ENCODE assay signal across 9 cellular contexts in genomic region chr1:247407180-247407616, GRCh38. TPM values are rescaled to one million over a fixed set of nuclear protein-coding genes. Genes with fewer than 3 reads are reported as not detected.
A peak's percentile ranks its signal among the peaks of the same experiment; 100 is the strongest.
DNase-seq lines count a peak whose midpoint lies in the region; ATAC-seq and TF ChIP-seq lines count a peak whose summit lies in the region.
"Had no signal": no experiment of that assay in that cellular context is flagged by ENCODE, and none has a peak within 500 bp of the region (broad histone marks: within the 10 kb centered on the region; RNA-seq: fewer than 3 reads in every experiment).

No MANE protein-coding gene starts in this region.

- no peak overlapping the region for H3K9ac ChIP-seq in smooth muscle cell (ENCODE audit: low read depth)

- intact Hi-C loops in CD14-positive monocyte (cut with micrococcal nuclease) (loop anchor here in 1 of 2 donors (5.0 kb wide), 1 partner anchor 40 kb away; no protein-coding TSS in a partner anchor), left colon (cut with DNase I, micrococcal nuclease) (no loop called here)

- H3K27ac Mint-ChIP-seq in CD14-positive monocyte (peak overlapping the region; percentile 98 to 100 (median 99)), WTC11 (no peak overlapping the region)
- no peak overlapping the region for H3K27ac Mint-ChIP-seq in stimulated activated naive CD8-positive, alpha-beta T cell treated with anti-CD3 and anti-CD28 coated beads, Interleukin-15, amount 100 ng/mL, for 72 hours

- H3K4me3 Mint-ChIP-seq in CD14-positive monocyte, result peak overlapping the region; percentile 60 to 67
- H3K4me3 Mint-ChIP-seq in stimulated activated naive CD8-positive, alpha-beta T cell treated with anti-CD3 and anti-CD28 coated beads, Interleukin-15, amount 100 ng/mL, for 72 hours, result peak overlapping the region; percentile 61 to 69
- no peak overlapping the region for H3K4me3 Mint-ChIP-seq in WTC11

- H3K36me3 Mint-ChIP-seq in CD14-positive monocyte (peaks cover 0 to 1% of the 10 kb centered on the region in 2 donors), WTC11 (no peaks in the 10 kb centered on the region)

- H3K27me3 Mint-ChIP-seq in CD14-positive monocyte (ENCODE audit: low read depth in 3 of 3) (peaks cover 0 to 2% (median 0%) of the 10 kb centered on the region in 3 donors), WTC11 (ENCODE audit: low read depth) (no peaks in the 10 kb centered on the region)
- no peaks in the 10 kb centered on the region for H3K27me3 Mint-ChIP-seq in stimulated activated naive CD8-positive, alpha-beta T cell treated with anti-CD3 and anti-CD28 coated beads, Interleukin-15, amount 100 ng/mL, for 72 hours

- H3K9me3 Mint-ChIP-seq in CD14-positive monocyte (peaks cover 0 to 2% (median 0%) of the 10 kb centered on the region in 7 donors), WTC11 (no peaks in the 10 kb centered on the region)
- H3K9me3 Mint-ChIP-seq in stimulated activated naive CD8-positive, alpha-beta T cell treated with anti-CD3 and anti-CD28 coated beads, Interleukin-15, amount 100 ng/mL, for 72 hours, result no peaks in the 10 kb centered on the region

- POLR2A ChIA-PET in WTC11 (lab: Charles Lee), result no interaction called here

- H3K4me1 Mint-ChIP-seq in CD14-positive monocyte (peaks cover 79% of the 10 kb centered on the region), WTC11 (peaks cover 1% of the 10 kb centered on the region)
- peaks cover 43% of the 10 kb centered on the region for H3K4me1 Mint-ChIP-seq in stimulated activated naive CD8-positive, alpha-beta T cell treated with anti-CD3 and anti-CD28 coated beads, Interleukin-15, amount 100 ng/mL, for 72 hours

- no peak overlapping the region for H3K4me3 ChIP-seq in smooth muscle cell

- ATAC-seq in GM21367 (IDR thresholded peaks at IDR 0.05; ENCODE audit: unreplicated experiment) (peak; percentile 80), HG03565 (IDR thresholded peaks at IDR 0.05; ENCODE audit: unreplicated experiment) (peak; percentile 74), left colon (no peak), WTC11 (no peak)
- peak; percentile 89 for ATAC-seq in stimulated activated naive CD8-positive, alpha-beta T cell treated with anti-CD3 and anti-CD28 coated beads, Interleukin-15, amount 100 ng/mL, for 72 hours

- H3K27ac ChIP-seq in smooth muscle cell (ENCODE audit: low read depth), result no peak overlapping the region

- DNase-seq in CD14-positive monocyte (ENCODE audit: low spot score), result peak; percentile 97
- peak; percentile 44 to 47 for DNase-seq in activated CD8-positive, alpha-beta memory T cell treated with anti-CD3 and anti-CD28 coated beads for 1 hour (ENCODE audit: extremely low read depth in 1 of 2, low read depth in 1 of 2)
- DNase-seq in left colon, result peak; percentile 30 to 42
- peak; percentile 50 to 79 for DNase-seq in stimulated activated naive CD8-positive, alpha-beta T cell treated with anti-CD3 and anti-CD28 coated beads, Interleukin-15, amount 100 ng/mL, for 72 hours
- DNase-seq in smooth muscle cell (lab: John Stamatoyannopoulos, UW; ENCODE audit: unreplicated experiment), result no peak
- no peak for DNase-seq in WTC11 (ENCODE audit: low spot score)

- no peaks in the 10 kb centered on the region for H3K79me2 ChIP-seq in smooth muscle cell (ENCODE audit: low read depth)

- no peak overlapping the region for H3K4me2 ChIP-seq in smooth muscle cell

- H3K27me3 ChIP-seq in smooth muscle cell (ENCODE audit: low read depth), result no peaks in the 10 kb centered on the region

- WGBS in smooth muscle cell (ENCODE audit: low lambda C conversion rate), result 92% methylated on average over 10 of the region's 10 CpGs

- H3F3A ChIP-seq in smooth muscle cell (ENCODE audit: low read depth), result no peaks in the 10 kb centered on the region

- no peaks in the 10 kb centered on the region for H3K9me3 ChIP-seq in smooth muscle cell (replicated peaks; ENCODE audit: low read depth)

- TF ChIP-seq CTCF in CD14-positive monocyte (IDR thresholded peaks at IDR 0.05), result no peak
- TF ChIP-seq CTCF in smooth muscle cell (IDR thresholded peaks at IDR 0.05; ENCODE audit: borderline replicate concordance, insufficient read depth, poor library complexity, severe bottlenecking), result no peak
- no peak for TF ChIP-seq CTCF in WTC11 (IDR thresholded peaks at IDR 0.05)

- CTCF ChIA-PET in WTC11 (lab: Charles Lee), result no interaction called here

- no peak overlapping the region for H2AFZ ChIP-seq in smooth muscle cell (ENCODE audit: low read depth)

- no peaks in the 10 kb centered on the region for H3K36me3 ChIP-seq in smooth muscle cell (ENCODE audit: low read depth)

- H3K4me1 ChIP-seq in smooth muscle cell (ENCODE audit: low read depth), result no peaks in the 10 kb centered on the region

- H4K20me1 ChIP-seq in smooth muscle cell (ENCODE audit: low read depth), result no peaks in the 10 kb centered on the region

TF ChIP-seq in WTC11, 78 proteins besides CTCF, POLR2A, EP300 and RAD21:
- TF ChIP-seq USF1 (CRISPR knock-in tag; IDR thresholded peaks at IDR 0.05), result no peak
TF ChIP-seq in WTC11: peak in this region for 0.

RNA-seq across cellular contexts. Expression of gene NLRP3, which starts 8.8 kb away (rescaled TPM):
- 10 to 100 TPM; 56.2 to 61.9 TPM for polyA plus RNA-seq in CD14-positive monocyte
- 1 to 10 TPM in 1 of 2 donors, under 1 TPM in 1; 0.61 to 2.7 TPM for total RNA-seq in left colon
- 0.58 and 1.3 TPM in 2 replicates for total RNA-seq in smooth muscle cell
- 1.3 and 1.4 TPM in 2 replicates for polyA plus RNA-seq in smooth muscle cell
- total RNA-seq in WTC11 (2021), result 0.11 to 0.25 TPM (median 0.11 TPM) in 3 replicates

RNA-seq across cellular contexts. Expression of gene OR2B11, which starts 50.7 kb away (rescaled TPM):
- polyA plus RNA-seq in CD14-positive monocyte (under 1 TPM; 0.09 to 0.21 TPM), smooth muscle cell (not detected in 2 replicates)
- total RNA-seq in left colon (not detected), smooth muscle cell (not detected in 2 replicates), WTC11 (2021) (not detected in 3 replicates)
- total RNA-seq: lung microvascular endothelial cell had no signal

Comparison
In these comparisons a context has a peak if more than half of its experiments do, and no peak if none do; other contexts are left out.
1. DNase-seq: peak in CD14-positive monocyte (single experiment), activated CD8-positive, alpha-beta memory T cell treated with anti-CD3 and anti-CD28 coated beads for 1 hour (2 of 2), left colon (2 of 2) and stimulated activated naive CD8-positive, alpha-beta T cell treated with anti-CD3 and anti-CD28 coated beads, Interleukin-15, amount 100 ng/mL, for 72 hours (2 of 2); none in smooth muscle cell (single experiment) and WTC11 (single experiment).
2. H3K27ac Mint-ChIP-seq: peak in CD14-positive monocyte (7 of 7); none in stimulated activated naive CD8-positive, alpha-beta T cell treated with anti-CD3 and anti-CD28 coated beads, Interleukin-15, amount 100 ng/mL, for 72 hours (0 of 2) and WTC11 (single experiment).
3. ATAC-seq: peak in GM21367 (single experiment), HG03565 (single experiment) and stimulated activated naive CD8-positive, alpha-beta T cell treated with anti-CD3 and anti-CD28 coated beads, Interleukin-15, amount 100 ng/mL, for 72 hours (single experiment); none in left colon (single experiment) and WTC11 (single experiment).